Comparison of ENCODE assay signal across 6 cellular contexts in the genomic region with DNA sequence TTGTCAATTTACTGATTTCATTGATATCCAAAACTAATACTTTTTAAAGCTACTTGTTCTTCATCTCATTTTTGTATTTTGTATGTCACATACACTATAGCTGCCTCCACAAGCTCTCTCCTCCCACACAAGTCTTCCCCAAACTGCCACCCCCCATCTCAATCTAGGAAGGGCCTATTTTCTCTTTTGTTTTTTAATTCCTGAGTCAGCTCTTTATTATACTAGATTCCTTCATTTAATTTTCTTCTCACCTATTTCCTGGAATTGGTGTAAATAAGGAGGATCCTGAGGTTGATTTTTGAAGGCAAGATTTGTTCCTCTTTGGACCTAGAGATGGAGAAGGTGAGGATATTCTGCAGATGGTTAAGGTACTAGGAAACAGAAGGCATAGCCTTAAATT.
"Had no signal": no experiment of that assay in that cellular context is flagged by ENCODE, and none has a peak within 500 bp of the region (broad histone marks: within the 10 kb centered on the region; RNA-seq: fewer than 3 reads in every experiment).

No MANE protein-coding gene starts in this region.

- H3K4me2 ChIP-seq: KMS-11 had no signal

- H3K27ac ChIP-seq: HL-60, KMS-11 had no signal

- DNase-seq: KBM-7, KG1 had no signal

- FAIRE-seq: HTR-8/SVneo had no signal

- H3K9ac ChIP-seq: KMS-11 had no signal

- H3K27me3 Mint-ChIP-seq: IgD-negative memory B cell had no signal

- H3K36me3 Mint-ChIP-seq: IgD-negative memory B cell had no signal

- H3K27ac Mint-ChIP-seq: IgD-negative memory B cell had no signal

- H3K4me1 Mint-ChIP-seq: IgD-negative memory B cell had no signal
